14 cellular contexts compared by ENCODE assay signal in the genomic region with DNA sequence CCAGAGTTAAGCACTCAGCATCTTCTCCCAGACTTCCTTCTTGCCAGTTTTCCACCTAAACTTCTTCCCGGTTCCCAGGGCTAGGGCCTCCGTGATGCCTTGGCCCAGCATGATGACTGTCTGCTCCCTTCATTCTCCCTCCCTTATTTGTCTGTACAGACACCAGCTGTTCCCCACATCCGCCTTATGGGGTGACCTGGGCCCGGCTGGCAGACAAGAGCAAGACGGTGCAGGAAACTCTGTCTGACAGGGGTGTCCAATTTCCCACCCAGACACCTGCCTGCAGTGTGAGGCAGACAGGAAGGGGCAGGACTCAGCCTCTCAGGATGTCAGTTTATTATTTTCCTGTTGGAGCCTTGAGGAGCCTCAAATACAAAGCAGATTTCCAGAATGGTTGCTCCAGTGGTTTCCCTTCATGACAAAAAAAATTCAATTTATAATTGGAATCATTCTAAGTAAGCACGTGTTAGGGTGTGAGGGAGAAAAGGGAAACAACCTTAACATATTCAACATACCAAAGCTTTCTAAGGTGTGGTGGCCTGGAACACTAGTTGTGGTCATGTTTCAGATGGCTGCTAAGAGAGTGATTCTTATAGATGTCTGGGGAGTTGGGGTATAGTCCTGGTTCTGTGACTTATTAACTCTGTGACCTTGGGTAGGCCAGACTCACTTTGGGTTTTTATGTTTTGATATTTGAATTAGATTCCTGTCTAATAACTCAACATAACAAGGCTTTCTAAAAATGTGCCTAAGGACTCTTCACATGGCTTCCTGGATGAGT.
DNase-seq lines count a peak whose midpoint lies in the region; ATAC-seq and TF ChIP-seq lines count a peak whose summit lies in the region.
"Had no signal": no experiment of that assay in that cellular context is flagged by ENCODE, and none has a peak within 500 bp of the region (broad histone marks: within the 10 kb centered on the region; RNA-seq: fewer than 3 reads in every experiment).

No MANE protein-coding gene starts in this region.

- H3K4me1 Mint-ChIP-seq in neural crest cell: no peaks in the 10 kb centered on the region
- no peaks in the 10 kb centered on the region for H3K4me1 Mint-ChIP-seq in effector memory CD8-positive, alpha-beta T cell (ENCODE audit: low read depth in 2 of 2)

- DNase-seq in NAMALWA (ENCODE audit: low spot score) (peak; percentile 9), neural crest cell (ENCODE audit: low read depth, low spot score) (no peak), germinal center (ENCODE audit: low spot score) (no peak), NCI-H1417 (lab: John Stamatoyannopoulos, UW) (no peak)
- no peak for DNase-seq in effector memory CD8-positive, alpha-beta T cell
- DNase-seq: COR-L47, GOT3, left cardiac atrium, NCI-H1436, T-helper 1 cell had no signal

- no peaks in the 10 kb centered on the region for H3K9me3 Mint-ChIP-seq in neural crest cell
- H3K9me3 Mint-ChIP-seq in effector memory CD8-positive, alpha-beta T cell: no peaks in the 10 kb centered on the region

- no peak for TF ChIP-seq CTCF in neural crest cell (conservative IDR thresholded peaks at IDR 0.05)

- H3K4me3 Mint-ChIP-seq in neural crest cell: no peak overlapping the region
- no peak overlapping the region for H3K4me3 Mint-ChIP-seq in effector memory CD8-positive, alpha-beta T cell
- H3K4me3 Mint-ChIP-seq: activated naive CD8-positive, alpha-beta T cell had no signal

- H3K27ac Mint-ChIP-seq in neural crest cell (ENCODE audit: unreplicated experiment): peak overlapping the region; percentile 8
- no peak overlapping the region for H3K27ac Mint-ChIP-seq in effector memory CD8-positive, alpha-beta T cell
- H3K27ac Mint-ChIP-seq: activated naive CD8-positive, alpha-beta T cell had no signal

- peak; percentile 62 for ATAC-seq in GM19397 (IDR thresholded peaks at IDR 0.05; ENCODE audit: unreplicated experiment)
- peak; percentile 58 for ATAC-seq in HG02938 (IDR thresholded peaks at IDR 0.05; ENCODE audit: unreplicated experiment)
- ATAC-seq in HG02840 (IDR thresholded peaks at IDR 0.05; ENCODE audit: low FRiP score, unreplicated experiment): no peak
- no peak for ATAC-seq in effector memory CD8-positive, alpha-beta T cell (replicated peaks)
- ATAC-seq: left cardiac atrium had no signal

- H3K36me3 Mint-ChIP-seq in neural crest cell (ENCODE audit: low read depth): no peaks in the 10 kb centered on the region
- H3K36me3 Mint-ChIP-seq in effector memory CD8-positive, alpha-beta T cell (ENCODE audit: insufficient read depth): no peaks in the 10 kb centered on the region

- H3K27me3 Mint-ChIP-seq in neural crest cell (ENCODE audit: low read depth): no peaks in the 10 kb centered on the region
- H3K27me3 Mint-ChIP-seq in effector memory CD8-positive, alpha-beta T cell: no peaks in the 10 kb centered on the region
- H3K27me3 Mint-ChIP-seq: activated naive CD8-positive, alpha-beta T cell had no signal

Comparison
In these comparisons a context has a peak if more than half of its experiments do, and no peak if none do; other contexts are left out.
1. ATAC-seq: peak in GM19397 (single experiment) and HG02938 (single experiment); none in HG02840 (single experiment) and effector memory CD8-positive, alpha-beta T cell (single experiment).